8 cellular contexts compared by ENCODE assay signal in genomic region chrX:73943900-73944581, GRCh38.
DNase-seq lines count a peak whose midpoint lies in the region; ATAC-seq lines count a peak whose summit lies in the region.

No MANE protein-coding gene starts in this region.

- DNase-seq in AML-193 (lab: John Stamatoyannopoulos, UW) (peak; percentile 69 to 81), NCI-H446 (lab: John Stamatoyannopoulos, UW) (peak; percentile 67 to 90), kidney tubule cell (ENCODE audit: low spot score) (peak; percentile 92)
- peak; percentile 70 to 85 for DNase-seq in activated CD4-positive, alpha-beta T cell treated with anti-CD3 and anti-CD28 coated beads for 24 hours (ENCODE audit: low read depth in 2 of 2)
- DNase-seq in stimulated activated CD4-positive, alpha-beta T cell treated with anti-CD3 and anti-CD28 coated beads, Interleukin-1b, Interleukin-23, amount 100 ng/mL, for 24 hours (ENCODE audit: low read depth in 4 of 4, low spot score in 1 of 4), result peak; percentile 56 to 81 (median 74)

- ATAC-seq in GM19043 (IDR thresholded peaks at IDR 0.05; ENCODE audit: low read depth, unreplicated experiment) (peak; percentile 99), HG03354 (IDR thresholded peaks at IDR 0.05; ENCODE audit: poor library complexity, severe bottlenecking, unreplicated experiment) (peak; percentile 99)

- peak overlapping the region; percentile 83 for H3K27ac ChIP-seq in cingulate gyrus (ENCODE audit: low read depth, low read length)

Comparison
In these comparisons a context has a peak if more than half of its experiments do, and no peak if none do; other contexts are left out.
1. Peak in every context shown above with its lines: DNase-seq, ATAC-seq and H3K27ac ChIP-seq.